In the genomic region with DNA sequence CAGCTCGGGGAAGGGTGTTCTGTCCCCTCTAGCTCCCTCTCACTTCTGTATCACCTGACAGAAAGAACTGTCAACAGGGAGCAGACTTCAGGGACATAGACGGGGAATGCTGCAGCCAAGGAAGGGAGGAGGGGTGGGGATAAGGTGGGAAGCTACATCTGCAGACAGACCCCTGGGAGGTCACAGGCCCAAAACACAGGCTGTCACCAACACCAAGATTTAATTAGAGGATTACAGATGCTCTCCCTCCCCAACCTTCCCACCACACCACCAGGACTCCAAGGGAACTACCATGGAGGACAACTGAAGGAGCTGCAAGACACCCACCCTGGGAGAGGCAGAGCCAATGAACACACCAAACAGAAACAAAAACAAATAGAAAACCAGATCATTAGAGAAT, we compare ENCODE assay signal across 20 cellular contexts.
"Had no signal": no experiment of that assay in that cellular context is flagged by ENCODE, and none has a peak within 500 bp of the region (broad histone marks: within the 10 kb centered on the region; RNA-seq: fewer than 3 reads in every experiment).

No MANE protein-coding gene starts in this region.

- H3K4me3 ChIP-seq: SJSA1 had no signal

- H3K36me3 ChIP-seq: SJSA1 had no signal

- DNase-seq: KBM-7, MV-4-11, NCI-H1048, NCI-H1105, NCI-H1417, NCI-H1436 treated with DMSO at 0.1 percent for 48 hours, NCI-H1694, NCI-H187 treated with DMSO at 0.1 percent for 48 hours, NCI-H2029 treated with DMSO at 0.1 percent for 48 hours, NCI-H2171 treated with DMSO at 0.1 percent for 48 hours, NCI-H345, NCI-H446 treated with DMSO at 0.1 percent for 48 hours, NCI-H510A treated with DMSO at 0.1 percent for 48 hours, NCI-H526, Right ventricle myocardium superior, RPMI8226, SIG-M5, SK-N-SH, SW 1271 had no signal

- H3K4me1 ChIP-seq: SJSA1 had no signal

- H3K27me3 ChIP-seq: SJSA1 had no signal

- H3K9ac ChIP-seq: SK-N-SH had no signal

- H3K4me2 ChIP-seq: SK-N-SH had no signal

- H3K27ac ChIP-seq: SJSA1 had no signal
